Comparison of ENCODE assay signal across 9 cellular contexts in genomic region chr22:45006873-45007246, GRCh38. TPM values are rescaled to one million over a fixed set of nuclear protein-coding genes. Genes with fewer than 3 reads are reported as not detected.
DNase-seq lines count a peak whose midpoint lies in the region; ATAC-seq lines count a peak whose summit lies in the region.
"Had no signal": no experiment of that assay in that cellular context is flagged by ENCODE, and none has a peak within 500 bp of the region (broad histone marks: within the 10 kb centered on the region; RNA-seq: fewer than 3 reads in every experiment).

No MANE protein-coding gene starts in this region.

- H3K4me1 Mint-ChIP-seq in IgD-negative memory B cell: peaks cover 6 to 12% (median 10%) of the 10 kb centered on the region in 3 donors
- peaks cover 7 to 16% of the 10 kb centered on the region in 2 donors for H3K4me1 Mint-ChIP-seq in stimulated activated naive B cell treated with anti-CD40 and anti-IgM and Interleukin-4, amounts not matched to agents 10 μg/mL and 1 μg/mL and 100 μg/mL, for 72 hours

- H3K56ac ChIP-seq in mesendoderm (ENCODE audit: low read length): peak overlapping the region; percentile 54

- no peaks in the 10 kb centered on the region for H3K36me3 Mint-ChIP-seq in IgD-negative memory B cell
- peaks cover 3 to 5% of the 10 kb centered on the region in 2 donors for H3K36me3 Mint-ChIP-seq in stimulated activated naive B cell treated with anti-CD40 and anti-IgM and Interleukin-4, amounts not matched to agents 10 μg/mL and 1 μg/mL and 100 μg/mL, for 72 hours

- H3K9me3 Mint-ChIP-seq in IgD-negative memory B cell: peaks cover 0 to 5% (median 2%) of the 10 kb centered on the region in 3 donors
- no peaks in the 10 kb centered on the region for H3K9me3 Mint-ChIP-seq in stimulated activated naive B cell treated with anti-CD40 and anti-IgM and Interleukin-4, amounts not matched to agents 10 μg/mL and 1 μg/mL and 100 μg/mL, for 72 hours

- peaks cover 44% of the 10 kb centered on the region for H3K27me3 Mint-ChIP-seq in IgD-negative memory B cell
- H3K27me3 Mint-ChIP-seq in stimulated activated naive B cell treated with anti-CD40 and anti-IgM and Interleukin-4, amounts not matched to agents 10 μg/mL and 1 μg/mL and 100 μg/mL, for 72 hours: peaks cover 63 to 72% of the 10 kb centered on the region in 2 donors

- H2BK5ac ChIP-seq in mesendoderm (ENCODE audit: low read length): no peak overlapping the region

- peak overlapping the region; percentile 49 for H3K4me3 ChIP-seq in mesendoderm (ENCODE audit: low read length)

- peak overlapping the region; percentile 30 to 81 (median 71) for H3K4me3 Mint-ChIP-seq in IgD-negative memory B cell
- H3K4me3 Mint-ChIP-seq in stimulated activated naive B cell treated with anti-CD40 and anti-IgM and Interleukin-4, amounts not matched to agents 10 μg/mL and 1 μg/mL and 100 μg/mL, for 72 hours: peak overlapping the region; percentile 42 to 69

- H3K4ac ChIP-seq in mesendoderm (ENCODE audit: low read depth, low read length): peak overlapping the region; percentile 44

- H3K27me3 ChIP-seq in mesendoderm (ENCODE audit: insufficient read depth, low read length, poor library complexity): no peaks in the 10 kb centered on the region

- H3K36me3 ChIP-seq in mesendoderm (ENCODE audit: control insufficient read depth, insufficient read depth, low read length): no peaks in the 10 kb centered on the region

- H2BK15ac ChIP-seq in mesendoderm (replicated peaks; ENCODE audit: low read depth): no peak overlapping the region

- H3K27ac Mint-ChIP-seq in IgD-negative memory B cell: no peak overlapping the region
- H3K27ac Mint-ChIP-seq in stimulated activated naive B cell treated with anti-CD40 and anti-IgM and Interleukin-4, amounts not matched to agents 10 μg/mL and 1 μg/mL and 100 μg/mL, for 72 hours: no peak overlapping the region

- ATAC-seq in stimulated activated naive B cell treated with anti-CD40 and anti-IgM and Interleukin-4, amounts not matched to agents 10 μg/mL and 1 μg/mL and 100 μg/mL, for 72 hours (replicated peaks): no peak
- ATAC-seq in HG03097 (IDR thresholded peaks at IDR 0.05; ENCODE audit: low FRiP score, unreplicated experiment) (no peak), HG03469 (IDR thresholded peaks at IDR 0.05; ENCODE audit: unreplicated experiment) (no peak), GM19463 (IDR thresholded peaks at IDR 0.05; ENCODE audit: unreplicated experiment) (no peak)
- ATAC-seq: HepG2 had no signal

- peak overlapping the region; percentile 63 for H3K9ac ChIP-seq in mesendoderm (ENCODE audit: low read length)

- H2BK120ac ChIP-seq in mesendoderm (ENCODE audit: low read depth, low read length): no peak overlapping the region

- WGBS in mesendoderm (ENCODE audit: extremely low coverage, insufficient coverage, low lambda C conversion rate): no CpG with 5 or more reads among the region's 33 CpGs

- H3K23ac ChIP-seq in mesendoderm (ENCODE audit: low read length): no peak overlapping the region

- H3K79me1 ChIP-seq in mesendoderm (ENCODE audit: low read length): peaks cover 18% of the 10 kb centered on the region

- peaks cover 7% of the 10 kb centered on the region for H3K4me1 ChIP-seq in mesendoderm (ENCODE audit: control insufficient read depth, low read depth, low read length)

- H3K79me2 ChIP-seq in mesendoderm (ENCODE audit: control insufficient read depth, insufficient read depth, low read length): peaks cover 39% of the 10 kb centered on the region

- peak; percentile 28 for DNase-seq in cerebellar cortex (ENCODE audit: low spot score)
- DNase-seq in mesendoderm: peak; percentile 88
- no peak for DNase-seq in stimulated activated naive B cell treated with anti-CD40 and anti-IgM and Interleukin-4, amounts not matched to agents 10 μg/mL and 1 μg/mL and 100 μg/mL, for 72 hours
- DNase-seq in NCI-H1930 (lab: John Stamatoyannopoulos, UW): no peak

- H3K27ac ChIP-seq in mesendoderm (ENCODE audit: low read depth, low read length): peak overlapping the region; percentile 71

- H3K4me2 ChIP-seq in mesendoderm (ENCODE audit: low read length): peak overlapping the region; percentile 39

- no peak overlapping the region for H4K5ac ChIP-seq in mesendoderm (ENCODE audit: low read length)

- H4K8ac ChIP-seq in mesendoderm (ENCODE audit: low read depth, low read length): no peak overlapping the region

- H3K18ac ChIP-seq in mesendoderm (ENCODE audit: low read length): peak overlapping the region; percentile 75

- no peak overlapping the region for H2AK5ac ChIP-seq in mesendoderm (ENCODE audit: low read length)

RNA-seq across cellular contexts. Expression of gene PHF21B, which starts 2.9 kb away (rescaled TPM):
- not detected for polyA plus RNA-seq in IgD-negative memory B cell
- 7.4 TPM for polyA plus RNA-seq in mesendoderm (2013, experiment 1 of 2)
- polyA plus RNA-seq in mesendoderm (2013, experiment 2 of 2): 8.1 TPM
- polyA plus RNA-seq: HepG2 had no signal

Comparison
In these comparisons a context has a peak if more than half of its experiments do, and no peak if none do; other contexts are left out.
1. DNase-seq: peak in cerebellar cortex (single experiment) and mesendoderm (single experiment); none in stimulated activated naive B cell treated with anti-CD40 and anti-IgM and Interleukin-4, amounts not matched to agents 10 μg/mL and 1 μg/mL and 100 μg/mL, for 72 hours (single experiment) and NCI-H1930 (0 of 2).